Comparison of ENCODE assay signal across 1 cellular context in genomic region chr3:128584412-128585020, GRCh38.
TF ChIP-seq lines count a peak whose summit lies in the region.

No MANE protein-coding gene starts in this region.

TF ChIP-seq in K562, 482 proteins besides CTCF, POLR2A, EP300 and RAD21 (continued from another document and continues in another):
- no peak for TF ChIP-seq EZH2 (IDR thresholded peaks at IDR 0.05; ENCODE audit: borderline replicate concordance, low read depth, low read length)
- TF ChIP-seq DACH1 (IDR thresholded peaks at IDR 0.05; ENCODE audit: partially characterized antibody), result no peak
- no peak for TF ChIP-seq RBM34 (IDR thresholded peaks at IDR 0.05; ENCODE audit: borderline replicate concordance, insufficient read depth, low read length)
- no peak for TF ChIP-seq ARHGAP35 (IDR thresholded peaks at IDR 0.05; ENCODE audit: partially characterized antibody)
- 0 out of 2 replicates have a peak, but pooled peaks have one; percentile 23 for TF ChIP-seq EP400 (IDR thresholded peaks at IDR 0.05)
- TF ChIP-seq CHD1 (IDR thresholded peaks at IDR 0.05; ENCODE audit: low read length), result no peak
- peak; percentile 59; the same call in 1 of the 2 replicates for TF ChIP-seq STAG1 (CRISPR knock-in tag; IDR thresholded peaks at IDR 0.05; ENCODE audit: borderline replicate concordance)
- no peak for TF ChIP-seq CXXC5 (CRISPR knock-in tag; IDR thresholded peaks at IDR 0.05)
- 0 out of 4 replicates have a peak, but pooled peaks of 1 of the 2 experiments have one; percentile 21 for TF ChIP-seq MAZ (CRISPR knock-in tag; conservative IDR thresholded peaks at IDR 0.05 in 1 of 2, IDR thresholded peaks at IDR 0.05 in 1 of 2)
- TF ChIP-seq, protein P1, sequence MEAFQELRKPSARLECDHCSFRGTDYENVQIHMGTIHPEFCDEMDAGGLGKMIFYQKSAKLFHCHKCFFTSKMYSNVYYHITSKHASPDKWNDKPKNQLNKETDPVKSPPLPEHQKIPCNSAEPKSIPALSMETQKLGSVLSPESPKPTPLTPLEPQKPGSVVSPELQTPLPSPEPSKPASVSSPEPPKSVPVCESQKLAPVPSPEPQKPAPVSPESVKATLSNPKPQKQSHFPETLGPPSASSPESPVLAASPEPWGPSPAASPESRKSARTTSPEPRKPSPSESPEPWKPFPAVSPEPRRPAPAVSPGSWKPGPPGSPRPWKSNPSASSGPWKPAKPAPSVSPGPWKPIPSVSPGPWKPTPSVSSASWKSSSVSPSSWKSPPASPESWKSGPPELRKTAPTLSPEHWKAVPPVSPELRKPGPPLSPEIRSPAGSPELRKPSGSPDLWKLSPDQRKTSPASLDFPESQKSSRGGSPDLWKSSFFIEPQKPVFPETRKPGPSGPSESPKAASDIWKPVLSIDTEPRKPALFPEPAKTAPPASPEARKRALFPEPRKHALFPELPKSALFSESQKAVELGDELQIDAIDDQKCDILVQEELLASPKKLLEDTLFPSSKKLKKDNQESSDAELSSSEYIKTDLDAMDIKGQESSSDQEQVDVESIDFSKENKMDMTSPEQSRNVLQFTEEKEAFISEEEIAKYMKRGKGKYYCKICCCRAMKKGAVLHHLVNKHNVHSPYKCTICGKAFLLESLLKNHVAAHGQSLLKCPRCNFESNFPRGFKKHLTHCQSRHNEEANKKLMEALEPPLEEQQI (IDR thresholded peaks at IDR 0.05), result no peak
- TF ChIP-seq, protein P2, sequence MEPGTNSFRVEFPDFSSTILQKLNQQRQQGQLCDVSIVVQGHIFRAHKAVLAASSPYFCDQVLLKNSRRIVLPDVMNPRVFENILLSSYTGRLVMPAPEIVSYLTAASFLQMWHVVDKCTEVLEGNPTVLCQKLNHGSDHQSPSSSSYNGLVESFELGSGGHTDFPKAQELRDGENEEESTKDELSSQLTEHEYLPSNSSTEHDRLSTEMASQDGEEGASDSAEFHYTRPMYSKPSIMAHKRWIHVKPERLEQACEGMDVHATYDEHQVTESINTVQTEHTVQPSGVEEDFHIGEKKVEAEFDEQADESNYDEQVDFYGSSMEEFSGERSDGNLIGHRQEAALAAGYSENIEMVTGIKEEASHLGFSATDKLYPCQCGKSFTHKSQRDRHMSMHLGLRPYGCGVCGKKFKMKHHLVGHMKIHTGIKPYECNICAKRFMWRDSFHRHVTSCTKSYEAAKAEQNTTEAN (CRISPR knock-in tag; IDR thresholded peaks at IDR 0.05), result no peak
- TF ChIP-seq CTBP1 (IDR thresholded peaks at IDR 0.05; ENCODE audit: borderline replicate concordance), result 0 out of 2 replicates have a peak, but pooled peaks have one; percentile 21
- TF ChIP-seq PHTF2 (CRISPR knock-in tag; IDR thresholded peaks at IDR 0.05), result no peak
- TF ChIP-seq NRF1 (conservative IDR thresholded peaks at IDR 0.05 in 1 of 2, IDR thresholded peaks at IDR 0.05 in 1 of 2), result no peak
- no peak for TF ChIP-seq NUFIP1 (IDR thresholded peaks at IDR 0.05; ENCODE audit: partially characterized antibody)
- no peak for TF ChIP-seq ZNF175 (CRISPR knock-in tag; IDR thresholded peaks at IDR 0.05; ENCODE audit: low read depth)
- no peak for TF ChIP-seq THRAP3 (IDR thresholded peaks at IDR 0.05; ENCODE audit: borderline replicate concordance)
- no peak for TF ChIP-seq HDGF (IDR thresholded peaks at IDR 0.05)
- no peak for TF ChIP-seq GTF2A2 (tag; IDR thresholded peaks at IDR 0.05)
- no peak for TF ChIP-seq ZFP30 (CRISPR knock-in tag; IDR thresholded peaks at IDR 0.05; ENCODE audit: borderline replicate concordance)
- no peak for TF ChIP-seq ZNF316 (IDR thresholded peaks at IDR 0.05)
- no peak for TF ChIP-seq ZNF121 (CRISPR knock-in tag; conservative IDR thresholded peaks at IDR 0.05)
- TF ChIP-seq CEBPB (tag; IDR thresholded peaks at IDR 0.05), result no peak
- no peak for TF ChIP-seq ETV6 (IDR thresholded peaks at IDR 0.05; ENCODE audit: borderline replicate concordance in 1 of 2, low read depth in 2 of 2, low read length in 1 of 2)
- TF ChIP-seq ETV6 (CRISPR knock-in tag; IDR thresholded peaks at IDR 0.05; ENCODE audit: borderline replicate concordance), result no peak
- no peak for TF ChIP-seq NCOA1 (IDR thresholded peaks at IDR 0.05; ENCODE audit: low read depth)
- no peak for TF ChIP-seq MED1 (CRISPR knock-in tag; IDR thresholded peaks at IDR 0.05; ENCODE audit: borderline replicate concordance)
- TF ChIP-seq PKNOX1 (IDR thresholded peaks at IDR 0.05), result no peak
- no peak for TF ChIP-seq HNRNPL (IDR thresholded peaks at IDR 0.05; ENCODE audit: low read depth, low read length)
- TF ChIP-seq ZNF609 (CRISPR knock-in tag; IDR thresholded peaks at IDR 0.05; ENCODE audit: borderline replicate concordance), result no peak
- TF ChIP-seq ESRRB (CRISPR knock-in tag; IDR thresholded peaks at IDR 0.05; ENCODE audit: borderline replicate concordance), result no peak
- TF ChIP-seq POLR2G (IDR thresholded peaks at IDR 0.05; ENCODE audit: low read depth, low read length), result peak; percentile 44
- TF ChIP-seq, protein P3, sequence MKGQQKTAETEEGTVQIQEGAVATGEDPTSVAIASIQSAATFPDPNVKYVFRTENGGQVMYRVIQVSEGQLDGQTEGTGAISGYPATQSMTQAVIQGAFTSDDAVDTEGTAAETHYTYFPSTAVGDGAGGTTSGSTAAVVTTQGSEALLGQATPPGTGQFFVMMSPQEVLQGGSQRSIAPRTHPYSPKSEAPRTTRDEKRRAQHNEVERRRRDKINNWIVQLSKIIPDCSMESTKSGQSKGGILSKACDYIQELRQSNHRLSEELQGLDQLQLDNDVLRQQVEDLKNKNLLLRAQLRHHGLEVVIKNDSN (CRISPR knock-in tag; IDR thresholded peaks at IDR 0.05), result peak; percentile 58
- no peak for TF ChIP-seq ZFX (CRISPR knock-in tag; IDR thresholded peaks at IDR 0.05)
- no peak for TF ChIP-seq CBX8 (IDR thresholded peaks at IDR 0.05; ENCODE audit: borderline replicate concordance, extremely low read depth, low read depth, low read length, poor library complexity, severe bottlenecking)
- no peak for TF ChIP-seq CUX1 (CRISPR knock-in tag; IDR thresholded peaks at IDR 0.05)
- TF ChIP-seq ZNF436 (CRISPR knock-in tag; IDR thresholded peaks at IDR 0.05), result no peak
- TF ChIP-seq GATAD2B (IDR thresholded peaks at IDR 0.05; ENCODE audit: borderline replicate concordance), result no peak
- no peak for TF ChIP-seq NCOR1 (IDR thresholded peaks at IDR 0.05)
- no peak for TF ChIP-seq SREBF2 (CRISPR knock-in tag; IDR thresholded peaks at IDR 0.05)
- TF ChIP-seq, protein P4, sequence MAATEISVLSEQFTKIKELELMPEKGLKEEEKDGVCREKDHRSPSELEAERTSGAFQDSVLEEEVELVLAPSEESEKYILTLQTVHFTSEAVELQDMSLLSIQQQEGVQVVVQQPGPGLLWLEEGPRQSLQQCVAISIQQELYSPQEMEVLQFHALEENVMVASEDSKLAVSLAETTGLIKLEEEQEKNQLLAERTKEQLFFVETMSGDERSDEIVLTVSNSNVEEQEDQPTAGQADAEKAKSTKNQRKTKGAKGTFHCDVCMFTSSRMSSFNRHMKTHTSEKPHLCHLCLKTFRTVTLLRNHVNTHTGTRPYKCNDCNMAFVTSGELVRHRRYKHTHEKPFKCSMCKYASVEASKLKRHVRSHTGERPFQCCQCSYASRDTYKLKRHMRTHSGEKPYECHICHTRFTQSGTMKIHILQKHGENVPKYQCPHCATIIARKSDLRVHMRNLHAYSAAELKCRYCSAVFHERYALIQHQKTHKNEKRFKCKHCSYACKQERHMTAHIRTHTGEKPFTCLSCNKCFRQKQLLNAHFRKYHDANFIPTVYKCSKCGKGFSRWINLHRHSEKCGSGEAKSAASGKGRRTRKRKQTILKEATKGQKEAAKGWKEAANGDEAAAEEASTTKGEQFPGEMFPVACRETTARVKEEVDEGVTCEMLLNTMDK (IDR thresholded peaks at IDR 0.05; ENCODE audit: borderline replicate concordance, insufficient read depth, low read depth, low read length, poor library complexity, severe bottlenecking), result no peak
- TF ChIP-seq ZNF551 (CRISPR knock-in tag; IDR thresholded peaks at IDR 0.05), result no peak
- no peak for TF ChIP-seq HOXB6 (CRISPR knock-in tag; IDR thresholded peaks at IDR 0.05; ENCODE audit: borderline replicate concordance)
- TF ChIP-seq GATA2 (CRISPR knock-in tag; IDR thresholded peaks at IDR 0.05), result no peak
- TF ChIP-seq ELK3 (CRISPR knock-in tag; IDR thresholded peaks at IDR 0.05), result no peak
- no peak for TF ChIP-seq MXD1 (CRISPR knock-in tag; IDR thresholded peaks at IDR 0.05; ENCODE audit: borderline replicate concordance, poor library complexity, severe bottlenecking)
